ENCODE assay signal across 8 cellular contexts in the genomic region with DNA sequence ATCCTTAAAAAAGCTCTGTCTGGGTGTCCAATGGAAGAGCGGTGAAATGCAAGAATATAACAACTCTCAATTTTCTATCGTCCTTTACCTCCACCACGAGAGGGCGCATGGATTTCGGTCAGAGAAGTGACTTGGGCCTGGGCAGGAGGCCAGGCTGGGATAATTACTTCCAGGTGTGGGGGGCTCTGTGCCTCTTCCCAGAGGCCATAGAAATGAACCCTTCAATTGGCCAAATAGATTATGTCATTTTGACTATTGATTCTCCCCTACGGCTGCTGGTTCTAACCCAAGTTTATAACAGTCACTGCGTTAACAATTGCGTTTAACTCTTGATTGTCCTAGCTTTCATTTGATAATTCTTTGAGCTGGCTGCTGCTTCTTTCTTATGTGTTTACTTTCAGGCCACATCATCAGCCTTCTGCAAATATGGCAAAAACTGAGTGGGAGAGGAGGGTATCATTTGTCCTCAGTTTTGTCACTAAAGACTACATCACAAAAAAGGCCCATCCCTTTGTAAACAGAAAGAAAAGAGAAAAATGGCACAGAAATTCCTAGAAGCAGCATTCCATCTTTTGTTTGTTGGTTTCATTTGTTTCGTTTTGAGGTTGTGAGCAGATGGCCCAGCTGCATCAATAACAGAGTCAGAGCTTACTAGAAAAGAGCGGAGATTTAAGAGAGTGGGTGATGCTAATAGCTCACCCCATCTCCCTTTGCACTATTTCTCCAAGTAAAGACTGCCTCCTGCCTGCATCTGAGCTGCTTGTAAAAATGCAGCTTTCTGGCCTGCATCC. TPM values are rescaled to one million over a fixed set of nuclear protein-coding genes. Genes with fewer than 3 reads are reported as not detected.
A peak's percentile ranks its signal among the peaks of the same experiment; 100 is the strongest.
DNase-seq lines count a peak whose midpoint lies in the region; ATAC-seq and TF ChIP-seq lines count a peak whose summit lies in the region.

No MANE protein-coding gene starts in this region.

- H3K36me3 ChIP-seq in colonic mucosa: no peaks in the 10 kb centered on the region
- no peaks in the 10 kb centered on the region for H3K36me3 ChIP-seq in liver (ENCODE audit: control insufficient read depth in 4 of 4, insufficient read depth in 3 of 4, low read depth in 1 of 4, low read length in 3 of 4)

- H3K4me1 ChIP-seq in colonic mucosa (no peaks in the 10 kb centered on the region), liver (ENCODE audit: control insufficient read depth in 4 of 4, insufficient read depth in 4 of 4, low read length in 3 of 4) (peaks cover 0 to 2% (median 0%) of the 10 kb centered on the region in 4 donors)

- WGBS in liver: 25% methylated on average over 10 of the region's 10 CpGs

- H3K27ac ChIP-seq in colonic mucosa: no peak overlapping the region
- H3K27ac ChIP-seq in liver (ENCODE audit: low read depth in 1 of 2, low read length in 2 of 2): no peak overlapping the region

- no peak overlapping the region for H3K4me3 ChIP-seq in colonic mucosa
- no peak overlapping the region for H3K4me3 ChIP-seq in liver (ENCODE audit: low read depth in 1 of 3, low read length in 3 of 3)

- peak; percentile 96 for DNase-seq in COLO668 (lab: John Stamatoyannopoulos, UW; ENCODE audit: unreplicated experiment)
- peak; percentile 82 to 93 for DNase-seq in NCI-H524 (lab: John Stamatoyannopoulos, UW)
- peak; percentile 80 for DNase-seq in activated CD4-positive, alpha-beta T cell treated with anti-CD3 and anti-CD28 coated beads for 48 hours
- peak; percentile 83 for DNase-seq in colonic mucosa
- DNase-seq in stimulated activated CD4-positive, alpha-beta T cell treated with anti-CD3 and anti-CD28 coated beads, Interleukin-4, amount 100 ng/mL, for 48 hours (ENCODE audit: low read depth in 2 of 2): peak; percentile 65 to 66

- peak; percentile 64 for TF ChIP-seq CTCF in colonic mucosa (IDR thresholded peaks at IDR 0.05)
- peak; percentile 64 for TF ChIP-seq CTCF in liver (IDR thresholded peaks at IDR 0.05; ENCODE audit: low read depth, low read length, missing input control)

- H3K9ac ChIP-seq in colonic mucosa (ENCODE audit: low read depth in 2 of 2, low read length in 2 of 2): no peak overlapping the region
- H3K9ac ChIP-seq in liver (ENCODE audit: low read depth in 1 of 2, low read length in 2 of 2): no peak overlapping the region

- ATAC-seq in HG02885 (IDR thresholded peaks at IDR 0.05; ENCODE audit: poor library complexity, unreplicated experiment) (peak; percentile 54), GM18861 (IDR thresholded peaks at IDR 0.05; ENCODE audit: unreplicated experiment) (no peak)

- no peaks in the 10 kb centered on the region for H3K27me3 ChIP-seq in colonic mucosa
- H3K27me3 ChIP-seq in liver (ENCODE audit: control insufficient read depth in 4 of 4, insufficient read depth in 4 of 4, low read length in 3 of 4): no peaks in the 10 kb centered on the region

- peak; percentile 90 to 93 for TF ChIP-seq RAD21 in liver (IDR thresholded peaks at IDR 0.05)

- intact Hi-C loops in colonic mucosa (cut with DNase I): loop anchor here (2.0 kb wide), 2 partner anchors 99 to 123 kb away; no protein-coding TSS in a partner anchor

- H3K9me3 ChIP-seq in colonic mucosa (no peaks in the 10 kb centered on the region), liver (ENCODE audit: control insufficient read depth in 4 of 4, low read length in 3 of 4) (no peaks in the 10 kb centered on the region)

TF ChIP-seq in liver, 16 proteins besides CTCF, POLR2A, EP300 and RAD21:
- TF ChIP-seq, protein P1, sequence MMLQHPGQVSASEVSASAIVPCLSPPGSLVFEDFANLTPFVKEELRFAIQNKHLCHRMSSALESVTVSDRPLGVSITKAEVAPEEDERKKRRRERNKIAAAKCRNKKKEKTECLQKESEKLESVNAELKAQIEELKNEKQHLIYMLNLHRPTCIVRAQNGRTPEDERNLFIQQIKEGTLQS (IDR thresholded peaks at IDR 0.05): no peak
- TF ChIP-seq, protein P2, sequence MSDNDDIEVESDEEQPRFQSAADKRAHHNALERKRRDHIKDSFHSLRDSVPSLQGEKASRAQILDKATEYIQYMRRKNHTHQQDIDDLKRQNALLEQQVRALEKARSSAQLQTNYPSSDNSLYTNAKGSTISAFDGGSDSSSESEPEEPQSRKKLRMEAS (IDR thresholded peaks at IDR 0.05): no peak
- TF ChIP-seq JUND (IDR thresholded peaks at IDR 0.05) (no peak), HNF4G (IDR thresholded peaks at IDR 0.05) (no peak), FOXA1 (IDR thresholded peaks at IDR 0.05) (no peak), YY1 (IDR thresholded peaks at IDR 0.05) (no peak), FOXA2 (IDR thresholded peaks at IDR 0.05) (no peak), RXRA (IDR thresholded peaks at IDR 0.05) (no peak), NR2F2 (IDR thresholded peaks at IDR 0.05) (no peak), GABPA (IDR thresholded peaks at IDR 0.05 in 1 of 2, conservative IDR thresholded peaks at IDR 0.05 in 1 of 2) (no peak)
- TF ChIP-seq, protein P3, sequence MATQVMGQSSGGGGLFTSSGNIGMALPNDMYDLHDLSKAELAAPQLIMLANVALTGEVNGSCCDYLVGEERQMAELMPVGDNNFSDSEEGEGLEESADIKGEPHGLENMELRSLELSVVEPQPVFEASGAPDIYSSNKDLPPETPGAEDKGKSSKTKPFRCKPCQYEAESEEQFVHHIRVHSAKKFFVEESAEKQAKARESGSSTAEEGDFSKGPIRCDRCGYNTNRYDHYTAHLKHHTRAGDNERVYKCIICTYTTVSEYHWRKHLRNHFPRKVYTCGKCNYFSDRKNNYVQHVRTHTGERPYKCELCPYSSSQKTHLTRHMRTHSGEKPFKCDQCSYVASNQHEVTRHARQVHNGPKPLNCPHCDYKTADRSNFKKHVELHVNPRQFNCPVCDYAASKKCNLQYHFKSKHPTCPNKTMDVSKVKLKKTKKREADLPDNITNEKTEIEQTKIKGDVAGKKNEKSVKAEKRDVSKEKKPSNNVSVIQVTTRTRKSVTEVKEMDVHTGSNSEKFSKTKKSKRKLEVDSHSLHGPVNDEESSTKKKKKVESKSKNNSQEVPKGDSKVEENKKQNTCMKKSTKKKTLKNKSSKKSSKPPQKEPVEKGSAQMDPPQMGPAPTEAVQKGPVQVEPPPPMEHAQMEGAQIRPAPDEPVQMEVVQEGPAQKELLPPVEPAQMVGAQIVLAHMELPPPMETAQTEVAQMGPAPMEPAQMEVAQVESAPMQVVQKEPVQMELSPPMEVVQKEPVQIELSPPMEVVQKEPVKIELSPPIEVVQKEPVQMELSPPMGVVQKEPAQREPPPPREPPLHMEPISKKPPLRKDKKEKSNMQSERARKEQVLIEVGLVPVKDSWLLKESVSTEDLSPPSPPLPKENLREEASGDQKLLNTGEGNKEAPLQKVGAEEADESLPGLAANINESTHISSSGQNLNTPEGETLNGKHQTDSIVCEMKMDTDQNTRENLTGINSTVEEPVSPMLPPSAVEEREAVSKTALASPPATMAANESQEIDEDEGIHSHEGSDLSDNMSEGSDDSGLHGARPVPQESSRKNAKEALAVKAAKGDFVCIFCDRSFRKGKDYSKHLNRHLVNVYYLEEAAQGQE (IDR thresholded peaks at IDR 0.05): no peak
- TF ChIP-seq, protein P4, sequence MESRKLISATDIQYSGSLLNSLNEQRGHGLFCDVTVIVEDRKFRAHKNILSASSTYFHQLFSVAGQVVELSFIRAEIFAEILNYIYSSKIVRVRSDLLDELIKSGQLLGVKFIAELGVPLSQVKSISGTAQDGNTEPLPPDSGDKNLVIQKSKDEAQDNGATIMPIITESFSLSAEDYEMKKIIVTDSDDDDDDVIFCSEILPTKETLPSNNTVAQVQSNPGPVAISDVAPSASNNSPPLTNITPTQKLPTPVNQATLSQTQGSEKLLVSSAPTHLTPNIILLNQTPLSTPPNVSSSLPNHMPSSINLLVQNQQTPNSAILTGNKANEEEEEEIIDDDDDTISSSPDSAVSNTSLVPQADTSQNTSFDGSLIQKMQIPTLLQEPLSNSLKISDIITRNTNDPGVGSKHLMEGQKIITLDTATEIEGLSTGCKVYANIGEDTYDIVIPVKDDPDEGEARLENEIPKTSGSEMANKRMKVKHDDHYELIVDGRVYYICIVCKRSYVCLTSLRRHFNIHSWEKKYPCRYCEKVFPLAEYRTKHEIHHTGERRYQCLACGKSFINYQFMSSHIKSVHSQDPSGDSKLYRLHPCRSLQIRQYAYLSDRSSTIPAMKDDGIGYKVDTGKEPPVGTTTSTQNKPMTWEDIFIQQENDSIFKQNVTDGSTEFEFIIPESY (IDR thresholded peaks at IDR 0.05): no peak

RNA-seq across cellular contexts. Expression of a gene that starts 45.4 kb away (rescaled TPM):
- total RNA-seq in colonic mucosa: 10 to 100 TPM; 45.0 to 51.8 TPM
- 10 to 100 TPM; 35.8 to 44.5 TPM for total RNA-seq in liver
- 10 to 100 TPM; 17.5 to 25.8 TPM for polyA plus RNA-seq in liver
